ENCODE assay signal across 1 cellular context in genomic region chr11:33773399-33774355, GRCh38.
TF ChIP-seq lines count a peak whose summit lies in the region.

No MANE protein-coding gene starts in this region.

TF ChIP-seq in HEK293, 187 proteins besides CTCF, POLR2A, EP300 and RAD21 (continued from another document and continues in another):
- no peak for TF ChIP-seq ZNF549 (tag by site-specific recombination; IDR thresholded peaks at IDR 0.05)
- TF ChIP-seq ZEB2 (tag by site-specific recombination; IDR thresholded peaks at IDR 0.05) = peak; percentile 39; the same call in 1 of the 2 replicates
- no peak for TF ChIP-seq KLF8 (tag by site-specific recombination; IDR thresholded peaks at IDR 0.05)
- no peak for TF ChIP-seq ZNF501 (tag by site-specific recombination; IDR thresholded peaks at IDR 0.05)
- no peak for TF ChIP-seq ZNF654 (tag by site-specific recombination; IDR thresholded peaks at IDR 0.05; ENCODE audit: low read depth)
- no peak for TF ChIP-seq ZSCAN23 (tag by site-specific recombination; IDR thresholded peaks at IDR 0.05)
- no peak; the same call in 1 of the 2 replicates for TF ChIP-seq REST (tag by site-specific recombination; IDR thresholded peaks at IDR 0.05)
- no peak for TF ChIP-seq PRDM2 (tag by site-specific recombination; IDR thresholded peaks at IDR 0.05; ENCODE audit: borderline replicate concordance)
- no peak for TF ChIP-seq ZNF561 (tag by site-specific recombination; IDR thresholded peaks at IDR 0.05; ENCODE audit: borderline replicate concordance)
- TF ChIP-seq TRIM28 (IDR thresholded peaks at IDR 0.05; ENCODE audit: borderline replicate concordance, low read length) = no peak
- TF ChIP-seq ZBTB11 (tag by site-specific recombination; conservative IDR thresholded peaks at IDR 0.05; ENCODE audit: low read depth) = no peak; the same call in 1 of the 2 replicates
- no peak for TF ChIP-seq MZF1 (tag by site-specific recombination; IDR thresholded peaks at IDR 0.05; ENCODE audit: borderline replicate concordance)
- no peak for TF ChIP-seq OVOL3 (tag by site-specific recombination; IDR thresholded peaks at IDR 0.05)
- TF ChIP-seq SP7 (tag by site-specific recombination; IDR thresholded peaks at IDR 0.05) = no peak
- TF ChIP-seq ZNF645 (tag by site-specific recombination; IDR thresholded peaks at IDR 0.05) = no peak
- TF ChIP-seq ZNF362 (tag by site-specific recombination; IDR thresholded peaks at IDR 0.05) = no peak
- TF ChIP-seq ZBTB48 (tag by site-specific recombination; IDR thresholded peaks at IDR 0.05) = peak; percentile 76
- no peak for TF ChIP-seq KLF10 (tag by site-specific recombination; IDR thresholded peaks at IDR 0.05)
- no peak for TF ChIP-seq ZNF830 (tag by site-specific recombination; IDR thresholded peaks at IDR 0.05; ENCODE audit: low read depth)
- TF ChIP-seq HIC1 (tag by site-specific recombination; IDR thresholded peaks at IDR 0.05) = 0 out of 2 replicates have a peak, but pooled peaks have one; percentile 10
- TF ChIP-seq ZNF280D (tag by site-specific recombination; IDR thresholded peaks at IDR 0.05) = no peak
- no peak for TF ChIP-seq ZNF747 (tag by site-specific recombination; IDR thresholded peaks at IDR 0.05)
- TF ChIP-seq ZNF658 (tag by site-specific recombination; IDR thresholded peaks at IDR 0.05) = no peak
- no peak for TF ChIP-seq RBAK (tag by site-specific recombination; IDR thresholded peaks at IDR 0.05)
- TF ChIP-seq ZNF768 (tag by site-specific recombination; IDR thresholded peaks at IDR 0.05) = no peak
- no peak for TF ChIP-seq ZNF37A (tag by site-specific recombination; IDR thresholded peaks at IDR 0.05)
- TF ChIP-seq ZNF837 (tag by site-specific recombination; IDR thresholded peaks at IDR 0.05) = no peak
- TF ChIP-seq ZNF639 (tag by site-specific recombination; IDR thresholded peaks at IDR 0.05) = no peak
- TF ChIP-seq GLIS1 (tag by site-specific recombination; IDR thresholded peaks at IDR 0.05) = peak; percentile 76
- TF ChIP-seq ZNF571 (tag by site-specific recombination; IDR thresholded peaks at IDR 0.05) = no peak
- no peak for TF ChIP-seq ZNF513 (tag by site-specific recombination; IDR thresholded peaks at IDR 0.05)
- no peak for TF ChIP-seq ZNF391 (tag by site-specific recombination; IDR thresholded peaks at IDR 0.05; ENCODE audit: borderline replicate concordance, low read depth)
